ENCODE assay signal across 11 cellular contexts in the genomic region with DNA sequence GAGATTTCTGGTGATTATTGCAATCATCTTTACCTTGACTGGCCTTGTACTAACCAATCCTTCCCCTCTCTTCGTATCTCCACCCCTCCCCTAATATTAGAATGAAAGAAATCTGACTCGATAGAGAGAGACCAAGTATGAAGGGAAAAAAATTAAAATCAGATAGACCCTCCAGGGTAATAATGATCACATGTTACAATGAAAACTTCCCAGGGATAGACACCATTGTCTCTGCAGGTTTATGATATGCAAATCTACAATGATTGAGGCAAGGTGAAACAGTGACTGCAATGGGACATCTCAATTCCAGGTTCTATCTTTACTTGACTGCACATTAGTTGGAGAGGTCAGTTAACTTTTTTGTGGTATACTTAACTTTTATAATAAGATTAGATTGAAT. TPM values are rescaled to one million over a fixed set of nuclear protein-coding genes. Genes with fewer than 3 reads are reported as not detected.
DNase-seq lines count a peak whose midpoint lies in the region; ATAC-seq, FAIRE-seq and TF ChIP-seq lines count a peak whose summit lies in the region.
"Had no signal": no experiment of that assay in that cellular context is flagged by ENCODE, and none has a peak within 500 bp of the region (broad histone marks: within the 10 kb centered on the region; RNA-seq: fewer than 3 reads in every experiment).

No MANE protein-coding gene starts in this region.

- TF ChIP-seq RAD21 in A549 (conservative IDR thresholded peaks at IDR 0.05 in 1 of 2, IDR thresholded peaks at IDR 0.05 in 1 of 2) = no peak

- CTCF ChIA-PET in A549 (lab: Yijun Ruan, JAX) = interaction anchor here (0.6 to 6.5 kb wide), 18 partner anchors 10 to 733 kb away, joined by 3 to 35 read pairs (median 4); partner anchors contain the start of gene PSMA6

- FAIRE-seq in A549 (lab: Jason Lieb, UNC) = no peak

- no peak for TF ChIP-seq EP300 in A549 (IDR thresholded peaks at IDR 0.05)

- no peaks in the 10 kb centered on the region for H3K27me3 Mint-ChIP-seq in neural crest cell (ENCODE audit: low read depth)

- H3K4me3 ChIP-seq in A549 = no peak overlapping the region
- no peak overlapping the region for H3K4me3 ChIP-seq in KMS-11 (IDR thresholded peaks at IDR 0.05; ENCODE audit: insufficient read depth, low read depth, low read length)

- peaks cover 22% of the 10 kb centered on the region for H3K4me1 Mint-ChIP-seq in neural crest cell

- no peak for TF ChIP-seq POLR2A in A549 (IDR thresholded peaks at IDR 0.05; ENCODE audit: low read length)

- TF ChIP-seq CTCF in A549 (IDR thresholded peaks at IDR 0.05) = no peak
- TF ChIP-seq CTCF in KMS-11 (conservative IDR thresholded peaks at IDR 0.05; ENCODE audit: low read depth, low read length) = no peak
- no peak for TF ChIP-seq CTCF in neural crest cell (conservative IDR thresholded peaks at IDR 0.05)

- peak overlapping the region; percentile 97 for H3K4me3 Mint-ChIP-seq in neural crest cell

- H3K9me3 Mint-ChIP-seq in neural crest cell = no peaks in the 10 kb centered on the region
- H3K9me3 Mint-ChIP-seq: activated naive CD4-positive, alpha-beta T cell treated with anti-CD3 and anti-CD28 coated beads, Interleukin-2, amount 50 U/mL, for 72 hours had no signal

- H3K79me2 ChIP-seq in KMS-11 (ENCODE audit: insufficient read depth, low read depth) = peaks cover 17% of the 10 kb centered on the region

- POLR2A ChIA-PET in A549 (lab: Yijun Ruan, JAX) = interaction anchor here (3.4 kb wide), 1 partner anchor 64 kb away, joined by 36 read pairs; no protein-coding TSS in a partner anchor

- no peak for DNase-seq in A549 (ENCODE audit: low read depth in 1 of 2, low spot score in 1 of 2)
- DNase-seq in neural crest cell (ENCODE audit: low read depth, low spot score) = no peak
- DNase-seq in hypothalamus (lab: John Stamatoyannopoulos, UW) = no peak
- no peak for DNase-seq in globus pallidus (ENCODE audit: low spot score)
- DNase-seq in islet precursor cell = no peak
- DNase-seq in NCI-H82 treated with DMSO at 0.1 percent for 48 hours (lab: John Stamatoyannopoulos, UW; ENCODE audit: unreplicated experiment) = no peak
- DNase-seq: foreskin melanocyte, SIG-M5 had no signal

- no peaks in the 10 kb centered on the region for H3K36me3 Mint-ChIP-seq in neural crest cell (ENCODE audit: low read depth)

- no peak overlapping the region for H3K9ac ChIP-seq in KMS-11

- no peak overlapping the region for H3K27ac Mint-ChIP-seq in neural crest cell (ENCODE audit: unreplicated experiment)

- peak overlapping the region; percentile 92 for H3K4me2 ChIP-seq in A549
- H3K4me2 ChIP-seq in KMS-11 = peak overlapping the region; percentile 91; the same call in 1 of the 2 replicates

- H3K27me3 ChIP-seq in KMS-11 (ENCODE audit: insufficient read depth, low read depth) = no peaks in the 10 kb centered on the region

- H3K4me1 ChIP-seq in A549 (peaks cover 41% of the 10 kb centered on the region), KMS-11 (ENCODE audit: low read depth, poor library complexity, severe bottlenecking) (peaks cover 43% of the 10 kb centered on the region)

- ATAC-seq in A549 = no peak
- ATAC-seq: activated naive CD4-positive, alpha-beta T cell treated with anti-CD3 and anti-CD28 coated beads, Interleukin-2, amount 50 U/mL, for 72 hours had no signal

- H4K20me1 ChIP-seq in KMS-11 (ENCODE audit: insufficient read depth) = no peaks in the 10 kb centered on the region

- 79% methylated on average over 2 of the region's 2 CpGs for WGBS in A549 (ENCODE audit: missing lambda C conversion rate)

- peaks cover 15% of the 10 kb centered on the region; the same call in 1 of the 2 replicates for H3K36me3 ChIP-seq in KMS-11 (ENCODE audit: insufficient read depth)

- H3K27ac ChIP-seq in A549 (peak overlapping the region; percentile 99), KMS-11 (peak overlapping the region; percentile 98), cingulate gyrus (ENCODE audit: low read depth, low read length) (peak overlapping the region; percentile 97)

- H2AFZ ChIP-seq in KMS-11 (ENCODE audit: low read depth) = no peak overlapping the region

- H3K9me3 ChIP-seq in A549 = no peaks in the 10 kb centered on the region

TF ChIP-seq in A549, 52 proteins besides CTCF, POLR2A, EP300 and RAD21:
- TF ChIP-seq ATOH8 (CRISPR knock-in tag; IDR thresholded peaks at IDR 0.05; ENCODE audit: low read depth) (no peak), NPAS2 (CRISPR knock-in tag; IDR thresholded peaks at IDR 0.05; ENCODE audit: borderline replicate concordance) (no peak), HEYL (CRISPR knock-in tag; IDR thresholded peaks at IDR 0.05) (no peak), CEBPB (IDR thresholded peaks at IDR 0.05) (no peak), JUN (IDR thresholded peaks at IDR 0.05) (no peak), CHD4 (IDR thresholded peaks at IDR 0.05; ENCODE audit: borderline replicate concordance) (no peak), RNF2 (IDR thresholded peaks at IDR 0.05; ENCODE audit: borderline replicate concordance, low read depth) (no peak), FOSB (CRISPR knock-in tag; IDR thresholded peaks at IDR 0.05) (no peak), HOXB5 (CRISPR knock-in tag; IDR thresholded peaks at IDR 0.05) (no peak)
- TF ChIP-seq, protein P1, sequence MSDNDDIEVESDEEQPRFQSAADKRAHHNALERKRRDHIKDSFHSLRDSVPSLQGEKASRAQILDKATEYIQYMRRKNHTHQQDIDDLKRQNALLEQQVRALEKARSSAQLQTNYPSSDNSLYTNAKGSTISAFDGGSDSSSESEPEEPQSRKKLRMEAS (IDR thresholded peaks at IDR 0.05) = no peak
TF ChIP-seq in A549: peak in this region for 0.

RNA-seq across cellular contexts. Expression of gene NFKBIA, which starts 1.5 kb away (rescaled TPM):
- 65.0 and 102 TPM in 2 replicates for polyA plus RNA-seq in A549 (2011; rRNA removed)
- polyA plus RNA-seq in A549 (2012; cell fraction: cytosol; rRNA removed) = 239 and 266 TPM in 2 replicates
- 490 and 573 TPM in 2 replicates for polyA plus RNA-seq in A549 (2012; cell fraction: nucleus; rRNA removed)
- 101 to 115 TPM (median 103 TPM) in 3 replicates for polyA plus RNA-seq in A549 (2017; fragmentation: RNase III; extraction: RNeasy Plus Mini Kit Qiagen cat#74134 plus additional on column Dnase treatment)
- polyA minus RNA-seq in A549 (2011; rRNA and poly(A)+ RNA removed) = 335 and 379 TPM in 2 replicates
- total RNA-seq in neural crest cell = 30.3 and 31.2 TPM in 2 replicates
